In the genomic region with DNA sequence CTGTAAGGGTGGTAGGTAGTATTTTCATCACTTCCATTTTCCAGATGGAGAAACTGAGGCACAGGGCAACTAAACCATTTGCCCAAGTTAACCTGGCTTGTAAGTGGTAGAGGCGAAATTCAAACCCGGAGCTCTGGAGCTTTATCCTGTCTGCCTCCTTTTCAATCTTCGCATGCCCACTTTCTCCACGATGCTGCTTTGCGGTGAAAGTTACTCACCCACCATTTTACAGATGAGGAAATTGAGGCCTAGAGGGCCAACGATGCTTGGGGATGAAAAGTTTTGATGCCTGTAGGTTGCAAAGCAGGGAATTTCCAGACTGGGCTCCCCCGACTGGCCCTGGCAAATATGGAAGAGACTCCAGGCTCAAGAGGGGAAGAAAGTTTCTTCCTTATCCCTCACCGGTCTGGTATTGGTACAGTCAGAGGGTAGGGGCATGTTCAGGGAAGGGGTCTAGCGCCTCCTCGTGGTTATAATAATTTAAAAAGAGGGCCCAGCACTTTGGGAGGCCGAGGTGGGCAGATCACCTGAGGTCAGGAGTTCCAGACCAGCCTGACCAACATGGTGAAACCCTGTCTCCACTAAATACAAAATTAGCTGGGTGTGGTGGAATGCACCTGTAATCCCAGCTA, we compare ENCODE assay signal across 10 cellular contexts. TPM values are rescaled to one million over a fixed set of nuclear protein-coding genes. Genes with fewer than 3 reads are reported as not detected.
A peak's percentile ranks its signal among the peaks of the same experiment; 100 is the strongest.
DNase-seq lines count a peak whose midpoint lies in the region; ATAC-seq, FAIRE-seq and TF ChIP-seq lines count a peak whose summit lies in the region.
"Had no signal": no experiment of that assay in that cellular context is flagged by ENCODE, and none has a peak within 500 bp of the region (broad histone marks: within the 10 kb centered on the region; RNA-seq: fewer than 3 reads in every experiment).

No MANE protein-coding gene starts in this region.

- H3F3A ChIP-seq in smooth muscle cell (ENCODE audit: low read depth), result no peaks in the 10 kb centered on the region

- H3K4me1 Mint-ChIP-seq in activated naive CD4-positive, alpha-beta T cell treated with anti-CD3 and anti-CD28 coated beads for 36 hours (ENCODE audit: low read depth), result peaks cover 43% of the 10 kb centered on the region

- H3K36me3 ChIP-seq in OCI-LY3 (replicated peaks; ENCODE audit: low read depth, low read length) (peaks cover 3% of the 10 kb centered on the region), smooth muscle cell (ENCODE audit: low read depth) (no peaks in the 10 kb centered on the region)

- H2AFZ ChIP-seq in OCI-LY3 (ENCODE audit: low read depth, low read length), result no peak overlapping the region
- no peak overlapping the region for H2AFZ ChIP-seq in smooth muscle cell (ENCODE audit: low read depth)

- H3K4me3 Mint-ChIP-seq in activated naive CD4-positive, alpha-beta T cell treated with anti-CD3 and anti-CD28 coated beads for 36 hours, result no peak overlapping the region

- no peak overlapping the region for H3K4me2 ChIP-seq in OCI-LY3 (ENCODE audit: low read length)
- no peak overlapping the region for H3K4me2 ChIP-seq in smooth muscle cell

- peaks cover 15% of the 10 kb centered on the region for H3K79me2 ChIP-seq in OCI-LY3 (ENCODE audit: low read length)
- no peaks in the 10 kb centered on the region for H3K79me2 ChIP-seq in smooth muscle cell (ENCODE audit: low read depth)

- intact Hi-C loops in activated naive CD4-positive, alpha-beta T cell treated with anti-CD3 and anti-CD28 coated beads for 36 hours (cut with micrococcal nuclease), result no loop called here
- intact Hi-C loops in dorsolateral prefrontal cortex (cut with DNase I), result no loop called here

- H3K4me1 ChIP-seq in OCI-LY3 (ENCODE audit: low read length), result peaks cover 35% of the 10 kb centered on the region
- peaks cover 2% of the 10 kb centered on the region for H3K4me1 ChIP-seq in smooth muscle cell (ENCODE audit: low read depth)

- FAIRE-seq in H54 (lab: Jason Lieb, UNC), result no peak

- H3K27ac ChIP-seq in OCI-LY3 (ENCODE audit: low read length) (no peak overlapping the region), smooth muscle cell (ENCODE audit: low read depth) (no peak overlapping the region), dorsolateral prefrontal cortex (no peak overlapping the region)
- H3K27ac ChIP-seq: VCaP had no signal

- H3K27ac Mint-ChIP-seq in activated naive CD4-positive, alpha-beta T cell treated with anti-CD3 and anti-CD28 coated beads for 36 hours, result peak overlapping the region; percentile 91

- TF ChIP-seq CTCF in OCI-LY3 (IDR thresholded peaks at IDR 0.05; ENCODE audit: low read depth, low read length), result peak; percentile 49
- TF ChIP-seq CTCF in epithelial cell of esophagus (IDR thresholded peaks at IDR 0.05; ENCODE audit: insufficient read depth, low read depth, low read length, missing control alignments), result no peak
- peak; percentile 22 for TF ChIP-seq CTCF in smooth muscle cell (IDR thresholded peaks at IDR 0.05; ENCODE audit: borderline replicate concordance, insufficient read depth, poor library complexity, severe bottlenecking)
- peak in 15 of 56 donors; percentile 9 to 31 (median 19) for TF ChIP-seq CTCF in dorsolateral prefrontal cortex (IDR thresholded peaks at IDR 0.05 in 54 of 56, conservative IDR thresholded peaks at IDR 0.05 in 2 of 56; ENCODE audit: low read depth in 1 of 56, partially characterized antibody in 56 of 56)

- H3K27me3 ChIP-seq in OCI-LY3 (ENCODE audit: low read depth, low read length) (no peaks in the 10 kb centered on the region; the same call in 1 of the 2 replicates), smooth muscle cell (ENCODE audit: low read depth) (no peaks in the 10 kb centered on the region), dorsolateral prefrontal cortex (peaks cover 0 to 53% (median 36%) of the 10 kb centered on the region in 45 donors)

- H3K36me3 Mint-ChIP-seq in activated naive CD4-positive, alpha-beta T cell treated with anti-CD3 and anti-CD28 coated beads for 36 hours (ENCODE audit: low read depth), result peaks cover 12% of the 10 kb centered on the region

- TF ChIP-seq POLR2A in H54 (IDR thresholded peaks at IDR 0.05; ENCODE audit: low read depth, low read length), result no peak

- peaks cover 2% of the 10 kb centered on the region for H3K9me3 Mint-ChIP-seq in activated naive CD4-positive, alpha-beta T cell treated with anti-CD3 and anti-CD28 coated beads for 36 hours

- DNase-seq in activated naive CD4-positive, alpha-beta T cell treated with anti-CD3 and anti-CD28 coated beads for 36 hours, result no peak
- DNase-seq in activated naive CD4-positive, alpha-beta T cell treated with Interleukin-2 at 50 U/mL for 16 hours, result no peak
- peak; percentile 28 for DNase-seq in epithelial cell of esophagus (ENCODE audit: low read depth)
- DNase-seq in smooth muscle cell (lab: John Stamatoyannopoulos, UW; ENCODE audit: unreplicated experiment), result no peak
- DNase-seq in H54 (ENCODE audit: insufficient read length, low spot score), result no peak
- DNase-seq in dorsolateral prefrontal cortex, result no peak
- DNase-seq: DMS79 had no signal

- no peaks in the 10 kb centered on the region for H3K9me3 ChIP-seq in OCI-LY3 (ENCODE audit: insufficient read depth, low read length)
- no peaks in the 10 kb centered on the region for H3K9me3 ChIP-seq in smooth muscle cell (replicated peaks; ENCODE audit: low read depth)

- no peak for ATAC-seq in GM21360 (IDR thresholded peaks at IDR 0.05; ENCODE audit: unreplicated experiment)

- 63% methylated on average over 11 of the region's 11 CpGs for WGBS in smooth muscle cell (ENCODE audit: low lambda C conversion rate)

- CTCF ChIA-PET in activated naive CD4-positive, alpha-beta T cell treated with anti-CD3 and anti-CD28 coated beads for 36 hours (lab: Charles Lee), result interaction anchor here (0.6 to 3.1 kb wide), 7 partner anchors 31 to 253 kb away, joined by 3 to 13 read pairs (median 4); no protein-coding TSS in a partner anchor

- H3K4me3 ChIP-seq in OCI-LY3 (ENCODE audit: low read length), result no peak overlapping the region
- H3K4me3 ChIP-seq in epithelial cell of esophagus (ENCODE audit: low read length), result no peak overlapping the region
- no peak overlapping the region for H3K4me3 ChIP-seq in smooth muscle cell
- H3K4me3 ChIP-seq in dorsolateral prefrontal cortex, result no peak overlapping the region

- H4K20me1 ChIP-seq in OCI-LY3 (ENCODE audit: insufficient read depth, low read length) (peaks cover 6% of the 10 kb centered on the region; the same call in 1 of the 2 replicates), smooth muscle cell (ENCODE audit: low read depth) (no peaks in the 10 kb centered on the region)

- H3K27me3 Mint-ChIP-seq in activated naive CD4-positive, alpha-beta T cell treated with anti-CD3 and anti-CD28 coated beads for 36 hours (ENCODE audit: low read depth), result no peaks in the 10 kb centered on the region

- H3K9ac ChIP-seq in OCI-LY3 (ENCODE audit: low read length) (no peak overlapping the region), smooth muscle cell (ENCODE audit: low read depth) (no peak overlapping the region)

RNA-seq across cellular contexts. Expression of a gene that starts 1.9 kb away (rescaled TPM):
- total RNA-seq in activated naive CD4-positive, alpha-beta T cell treated with anti-CD3 and anti-CD28 coated beads for 36 hours, result 10 to 100 TPM; 23.2 to 24.9 TPM
- total RNA-seq in smooth muscle cell (6.5 and 9.3 TPM in 2 replicates), dorsolateral prefrontal cortex (1 to 10 TPM in 1 of 120 experiments, under 1 TPM in 6, not detected in 113; 0.18 to 1.4 (median 0.38) TPM)
- 6.2 and 15.8 TPM in 2 replicates for polyA plus RNA-seq in smooth muscle cell

RNA-seq across cellular contexts. Expression of a gene that starts 3.4 kb away (rescaled TPM):
- total RNA-seq in activated naive CD4-positive, alpha-beta T cell treated with anti-CD3 and anti-CD28 coated beads for 36 hours, result 100 to 1,000 TPM in 1 of 2 experiments, 10 to 100 TPM in 1; 93.6 to 103 TPM
- not detected in 2 replicates for total RNA-seq in smooth muscle cell
- not detected in 2 replicates for polyA plus RNA-seq in smooth muscle cell
- total RNA-seq in dorsolateral prefrontal cortex, result 10 to 100 TPM in 7 of 120 experiments, 1 to 10 TPM in 113; 1.7 to 13.0 (median 5.0) TPM

RNA-seq across cellular contexts. Expression of a gene that starts 29.6 kb away (rescaled TPM):
- total RNA-seq in activated naive CD4-positive, alpha-beta T cell treated with anti-CD3 and anti-CD28 coated beads for 36 hours, result 10 to 100 TPM; 56.2 to 61.1 TPM
- total RNA-seq in smooth muscle cell (55.0 and 57.8 TPM in 2 replicates), dorsolateral prefrontal cortex (10 to 100 TPM in 97 of 120 experiments, 1 to 10 TPM in 23; 4.5 to 54.0 (median 14.5) TPM)
- 67.8 and 89.8 TPM in 2 replicates for polyA plus RNA-seq in smooth muscle cell

RNA-seq across cellular contexts. Expression of a gene that starts 31.7 kb away (rescaled TPM):
- total RNA-seq in activated naive CD4-positive, alpha-beta T cell treated with anti-CD3 and anti-CD28 coated beads for 36 hours, result 10 to 100 TPM; 54.0 to 59.9 TPM
- total RNA-seq in smooth muscle cell, result 34.4 and 51.3 TPM in 2 replicates
- polyA plus RNA-seq in smooth muscle cell, result 62.1 and 75.1 TPM in 2 replicates
- 10 to 100 TPM; 21.4 to 74.1 (median 47.4) TPM for total RNA-seq in dorsolateral prefrontal cortex

RNA-seq across cellular contexts. Expression of a gene that starts 48.7 kb away (rescaled TPM):
- under 1 TPM; 0.81 to 0.94 TPM for total RNA-seq in activated naive CD4-positive, alpha-beta T cell treated with anti-CD3 and anti-CD28 coated beads for 36 hours
- total RNA-seq in smooth muscle cell (10.0 and 25.1 TPM in 2 replicates), dorsolateral prefrontal cortex (100 to 1,000 TPM in 92 of 120 experiments, 10 to 100 TPM in 28; 34.1 to 573 (median 145) TPM)
- polyA plus RNA-seq in smooth muscle cell, result 6.4 and 8.8 TPM in 2 replicates

Comparison
In these comparisons a context has a peak if more than half of its experiments do, and no peak if none do; other contexts are left out.
1. RNA of a gene that starts 3.4 kb away (total RNA-seq): 93.6 to 103 TPM in activated naive CD4-positive, alpha-beta T cell treated with anti-CD3 and anti-CD28 coated beads for 36 hours; 1.7 to 13.0 TPM in dorsolateral prefrontal cortex and not detected in smooth muscle cell; every median in the first group is over 4 times any median in the second.